ENCODE assay signal across 8 cellular contexts in the genomic region with DNA sequence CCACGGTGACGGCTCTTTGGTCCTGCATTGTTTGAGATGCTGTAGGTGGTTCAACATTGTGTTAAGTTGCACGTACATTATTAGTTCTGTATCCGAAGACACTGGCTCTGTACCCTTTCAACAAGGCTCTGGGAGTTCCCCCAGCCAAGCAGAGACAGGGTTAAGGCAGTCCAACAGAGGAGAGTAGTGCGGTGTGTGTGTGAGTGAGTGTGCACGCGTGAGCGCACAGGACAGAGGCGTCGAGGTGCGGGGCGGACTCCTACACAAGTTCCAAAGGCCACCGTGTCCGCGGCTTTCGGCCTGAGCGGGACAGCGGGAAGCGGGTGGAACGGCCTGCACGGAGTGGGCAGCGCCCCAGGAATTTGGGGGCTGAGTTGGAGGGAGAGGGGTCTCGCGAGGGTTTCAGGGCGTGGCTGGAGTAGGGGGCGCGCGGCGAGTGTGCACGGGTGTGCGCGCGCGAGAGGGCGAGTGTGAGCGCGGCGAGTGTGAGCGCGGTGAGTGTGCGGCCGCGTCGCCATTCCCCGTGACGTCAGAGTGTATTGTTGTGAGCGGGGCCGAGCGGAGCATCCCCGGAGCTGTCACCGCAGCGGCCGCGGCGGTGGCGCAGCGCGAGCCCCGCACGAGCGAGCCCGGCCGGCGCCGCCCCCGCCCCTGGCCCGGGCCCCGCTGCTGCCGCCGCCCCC. TPM values are rescaled to one million over a fixed set of nuclear protein-coding genes. Genes with fewer than 3 reads are reported as not detected.
DNase-seq lines count a peak whose midpoint lies in the region; ATAC-seq and TF ChIP-seq lines count a peak whose summit lies in the region.

Gene ASXL3, plus strand, starts transcription at position 532 of the 683 bp plus-strand sequence. CDS start 413 bp downstream, outside the sequence.

- POLR2A ChIA-PET in activated CD4-positive, alpha-beta memory T cell treated with anti-CD3 and anti-CD28 coated beads for 36 hours (lab: Charles Lee), result no interaction called here

- peaks cover 5% of the 10 kb centered on the region for H3K4me1 Mint-ChIP-seq in activated CD4-positive, alpha-beta memory T cell treated with anti-CD3 and anti-CD28 coated beads for 36 hours (ENCODE audit: low read depth)

- H3K79me2 ChIP-seq in KMS-11 (ENCODE audit: insufficient read depth, low read depth), result no peaks in the 10 kb centered on the region

- CTCF ChIA-PET in activated CD4-positive, alpha-beta memory T cell treated with anti-CD3 and anti-CD28 coated beads for 36 hours (lab: Charles Lee), result no interaction called here

- H3K36me3 ChIP-seq in KMS-11 (ENCODE audit: insufficient read depth) (no peaks in the 10 kb centered on the region), cardiac muscle cell (no peaks in the 10 kb centered on the region), ovary (no peaks in the 10 kb centered on the region)

- TF ChIP-seq CTCF in KMS-11 (conservative IDR thresholded peaks at IDR 0.05; ENCODE audit: low read depth, low read length) (no peak), cardiac muscle cell (IDR thresholded peaks at IDR 0.05; ENCODE audit: low read depth, low read length) (no peak), ovary (IDR thresholded peaks at IDR 0.05) (no peak)

- no peak within 1 kb of the TSS for H3K4me3 ChIP-seq in KMS-11 (IDR thresholded peaks at IDR 0.05; ENCODE audit: insufficient read depth, low read depth, low read length)
- H3K4me3 ChIP-seq in cardiac muscle cell, result peak within 1 kb of the TSS; percentile 71
- H3K4me3 ChIP-seq in ovary, result peak within 1 kb of the TSS; percentile 64

- H3K27me3 Mint-ChIP-seq in activated CD4-positive, alpha-beta memory T cell treated with anti-CD3 and anti-CD28 coated beads for 36 hours, result peaks cover 13% of the 10 kb centered on the region

- intact Hi-C loops in activated CD4-positive, alpha-beta memory T cell treated with anti-CD3 and anti-CD28 coated beads for 36 hours (cut with micrococcal nuclease), result no loop called here
- intact Hi-C loops in ovary (cut with DNase I), result no loop called here

- H3K4me1 ChIP-seq in KMS-11 (ENCODE audit: low read depth, poor library complexity, severe bottlenecking) (peaks cover 7% of the 10 kb centered on the region), cardiac muscle cell (ENCODE audit: low read depth) (peaks cover 23% of the 10 kb centered on the region), ovary (ENCODE audit: insufficient read depth) (peaks cover 2% of the 10 kb centered on the region)

- 1% methylated on average over 28 to 69 of the region's 70 CpGs for WGBS in ovary, 3 donors

- TF ChIP-seq POLR2A in ovary (IDR thresholded peaks at IDR 0.05), result peak; percentile 25

- no peaks in the 10 kb centered on the region for H4K20me1 ChIP-seq in KMS-11 (ENCODE audit: insufficient read depth)

- H3K27ac ChIP-seq in KMS-11 (no peak within 1 kb of the TSS), cardiac muscle cell (peak within 1 kb of the TSS; percentile 92), ovary (peak within 1 kb of the TSS; percentile 100)

- no peaks in the 10 kb centered on the region for H3K9me3 Mint-ChIP-seq in activated CD4-positive, alpha-beta memory T cell treated with anti-CD3 and anti-CD28 coated beads for 36 hours

- H3K9me3 ChIP-seq in cardiac muscle cell (ENCODE audit: low read depth) (no peaks in the 10 kb centered on the region), ovary (no peaks in the 10 kb centered on the region)

- DNase-seq in GM03348 (ENCODE audit: low spot score), result peak; percentile 42
- DNase-seq in activated CD4-positive, alpha-beta memory T cell treated with anti-CD3 and anti-CD28 coated beads for 36 hours, result no peak
- DNase-seq in cardiac muscle cell (ENCODE audit: low read depth in 1 of 2, low spot score in 1 of 2), result peak; percentile 14 to 82
- DNase-seq in ovary, result peak; percentile 71 to 85 (median 80)
- no peak for DNase-seq in GF-D8 (lab: John Stamatoyannopoulos, UW)

- H3K27me3 ChIP-seq in KMS-11 (ENCODE audit: insufficient read depth, low read depth) (no peaks in the 10 kb centered on the region), cardiac muscle cell (no peaks in the 10 kb centered on the region), ovary (no peaks in the 10 kb centered on the region)

- H3K9ac ChIP-seq in KMS-11, result peak within 1 kb of the TSS; percentile 57; the same call in 1 of the 2 replicates

- H3K36me3 Mint-ChIP-seq in activated CD4-positive, alpha-beta memory T cell treated with anti-CD3 and anti-CD28 coated beads for 36 hours, result peaks cover 3% of the 10 kb centered on the region

- no peak for TF ChIP-seq EP300 in ovary (IDR thresholded peaks at IDR 0.05)

- H3K4me2 ChIP-seq in KMS-11, result peak within 1 kb of the TSS; percentile 64

- ATAC-seq in HG03571 (IDR thresholded peaks at IDR 0.05; ENCODE audit: unreplicated experiment) (no peak), HG03469 (IDR thresholded peaks at IDR 0.05; ENCODE audit: unreplicated experiment) (no peak)

- H3K27ac Mint-ChIP-seq in activated CD4-positive, alpha-beta memory T cell treated with anti-CD3 and anti-CD28 coated beads for 36 hours, result no peak within 1 kb of the TSS

- peak within 1 kb of the TSS; percentile 96 for H2AFZ ChIP-seq in KMS-11 (ENCODE audit: low read depth)

- H3K4me3 Mint-ChIP-seq in activated CD4-positive, alpha-beta memory T cell treated with anti-CD3 and anti-CD28 coated beads for 36 hours, result peak within 1 kb of the TSS; percentile 30

RNA-seq across cellular contexts. Expression of gene ASXL3, which starts in this region (rescaled TPM):
- not detected for total RNA-seq in activated CD4-positive, alpha-beta memory T cell treated with anti-CD3 and anti-CD28 coated beads for 36 hours
- total RNA-seq in cardiac muscle cell, result 8.0 and 10.0 TPM in 2 replicates
- 6.1 and 8.3 TPM in 2 replicates for polyA plus RNA-seq in cardiac muscle cell
- total RNA-seq in ovary, result 10 to 100 TPM in 6 of 7 donors, 1 to 10 TPM in 1; 7.0 to 23.2 (median 20.5) TPM
- polyA plus RNA-seq in ovary, result 1 to 10 TPM; 1.8 to 3.3 TPM

Comparison
In these comparisons a context has a peak if more than half of its experiments do, and no peak if none do; other contexts are left out.
1. DNase-seq: peak in GM03348 (single experiment), cardiac muscle cell (2 of 2) and ovary (5 of 5); none in activated CD4-positive, alpha-beta memory T cell treated with anti-CD3 and anti-CD28 coated beads for 36 hours (single experiment) and GF-D8 (single experiment).